19 cellular contexts compared by ENCODE assay signal in the genomic region with DNA sequence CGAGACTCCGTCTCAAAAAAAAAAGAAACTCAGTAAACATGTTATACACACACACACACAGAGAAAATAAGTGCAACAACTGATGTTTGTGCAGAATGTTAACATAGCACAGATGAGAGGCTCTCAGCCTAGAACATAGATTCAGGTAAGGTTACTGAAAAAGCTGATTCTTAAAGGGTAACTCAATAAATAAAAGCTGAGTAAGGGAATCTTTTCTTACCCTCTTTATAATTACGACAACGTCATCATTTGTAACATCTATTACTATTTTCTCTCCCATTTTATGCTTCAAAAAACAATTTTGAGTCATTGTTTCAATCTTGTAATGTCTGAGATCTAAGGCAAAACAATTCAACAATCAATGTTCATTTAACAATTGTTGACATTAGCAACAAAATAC.
"Had no signal": no experiment of that assay in that cellular context is flagged by ENCODE, and none has a peak within 500 bp of the region (broad histone marks: within the 10 kb centered on the region; RNA-seq: fewer than 3 reads in every experiment).

No MANE protein-coding gene starts in this region.

- H3K27ac ChIP-seq: coronary artery, dorsolateral prefrontal cortex, esophagus muscularis mucosa, foreskin keratinocyte, gastroesophageal sphincter, heart left ventricle, hepatocyte, left lung, lower lobe of right lung had no signal

- H3K4me2 ChIP-seq: hepatocyte had no signal

- H2AFZ ChIP-seq: hepatocyte had no signal

- ATAC-seq: foreskin keratinocyte, gastroesophageal sphincter, heart left ventricle, left cardiac atrium, left lung, left ventricle myocardium superior, lower lobe of right lung had no signal

- H3K36me3 Mint-ChIP-seq: memory B cell had no signal

- H3K27me3 ChIP-seq: dorsolateral prefrontal cortex, esophagus muscularis mucosa, foreskin keratinocyte, gastroesophageal sphincter, heart left ventricle, hepatocyte, left lung had no signal

- H3K4me3 ChIP-seq: coronary artery, dorsolateral prefrontal cortex, esophagus muscularis mucosa, gastroesophageal sphincter, heart left ventricle, hepatocyte, left lung, lower lobe of right lung had no signal

- H3K27ac Mint-ChIP-seq: memory B cell had no signal

- H3K36me3 ChIP-seq: esophagus muscularis mucosa, gastroesophageal sphincter, heart left ventricle, left lung, lower lobe of right lung had no signal

- H3K79me2 ChIP-seq: hepatocyte had no signal

- FAIRE-seq: keratinocyte had no signal

- H3K27me3 Mint-ChIP-seq: memory B cell had no signal

- H3K9me3 ChIP-seq: gastroesophageal sphincter, lower lobe of right lung had no signal

- DNase-seq: dermis blood vessel endothelial cell; dorsolateral prefrontal cortex; effector CD4-positive, alpha-beta T cell; effector memory CD4-positive, alpha-beta T cell; foreskin keratinocyte; heart left ventricle; hypothalamus; left cardiac atrium; left ventricle myocardium superior; lower lobe of right lung; mesendoderm; midbrain had no signal

- H3K4me3 Mint-ChIP-seq: memory B cell had no signal

- H3K4me1 ChIP-seq: esophagus muscularis mucosa, foreskin keratinocyte, gastroesophageal sphincter, heart left ventricle, left lung, lower lobe of right lung had no signal

- H3K4me1 Mint-ChIP-seq: memory B cell had no signal
